11 cellular contexts compared by ENCODE assay signal in genomic region chr2:111162718-111163331, GRCh38. TPM values are rescaled to one million over a fixed set of nuclear protein-coding genes. Genes with fewer than 3 reads are reported as not detected.
DNase-seq lines count a peak whose midpoint lies in the region; ATAC-seq and TF ChIP-seq lines count a peak whose summit lies in the region.
"Had no signal": no experiment of that assay in that cellular context is flagged by ENCODE, and none has a peak within 500 bp of the region (broad histone marks: within the 10 kb centered on the region; RNA-seq: fewer than 3 reads in every experiment).

No MANE protein-coding gene starts in this region.

- peaks cover 56% of the 10 kb centered on the region for H3K4me1 Mint-ChIP-seq in activated B cell treated with CpG ODN at 0.5 μM for 24 hours

- WGBS in liver: 31% methylated on average over 12 of the region's 12 CpGs

- H3K36me3 ChIP-seq in liver (ENCODE audit: control insufficient read depth in 4 of 4, insufficient read depth in 3 of 4, low read depth in 1 of 4, low read length in 3 of 4): peaks cover 6 to 39% (median 25%) of the 10 kb centered on the region in 4 donors

- CTCF ChIA-PET in activated B cell treated with CpG ODN at 0.5 μM for 24 hours (lab: Charles Lee): interaction anchor here (1.2 kb wide), 1 partner anchor 56 kb away, joined by 3 read pairs; no protein-coding TSS in a partner anchor

- no peaks in the 10 kb centered on the region for H3K9me3 Mint-ChIP-seq in activated B cell treated with CpG ODN at 0.5 μM for 24 hours
- H3K9me3 Mint-ChIP-seq: activated CD4-positive, alpha-beta T cell treated with anti-CD3 and anti-CD28 coated beads, Interleukin-2, amount 10 ng/mL, durations not matched to agents 7 days and 5 days had no signal

- TF ChIP-seq RAD21 in liver (IDR thresholded peaks at IDR 0.05): peak in 1 of 2 donors; percentile 29

- TF ChIP-seq CTCF in activated B cell treated with CpG ODN at 0.5 μM for 24 hours (IDR thresholded peaks at IDR 0.05) (no peak), liver (IDR thresholded peaks at IDR 0.05; ENCODE audit: low read depth, low read length, missing input control) (no peak)

- H3K4me3 ChIP-seq in liver (ENCODE audit: low read depth in 1 of 3, low read length in 3 of 3): no peak overlapping the region

- H3K4me1 ChIP-seq in liver (ENCODE audit: control insufficient read depth in 4 of 4, insufficient read depth in 4 of 4, low read length in 3 of 4): peaks cover 11 to 37% (median 28%) of the 10 kb centered on the region in 4 donors

- no peaks in the 10 kb centered on the region for H3K27me3 Mint-ChIP-seq in activated B cell treated with CpG ODN at 0.5 μM for 24 hours

- H3K27ac Mint-ChIP-seq in activated B cell treated with CpG ODN at 0.5 μM for 24 hours: peak overlapping the region; percentile 70
- H3K27ac Mint-ChIP-seq: activated CD4-positive, alpha-beta T cell treated with anti-CD3 and anti-CD28 coated beads, Interleukin-2, amount 10 ng/mL, durations not matched to agents 7 days and 5 days had no signal

- H3K9ac ChIP-seq in liver (ENCODE audit: low read depth in 1 of 2, low read length in 2 of 2): no peak overlapping the region

- intact Hi-C loops in activated B cell treated with CpG ODN at 0.5 μM for 24 hours (cut with micrococcal nuclease) (no loop called here), head of caudate nucleus (cut with DNase I) (loop anchor here (5.0 kb wide), 1 partner anchor 41 kb away; the partner anchor contains the start of gene BCL2L11)

- peak; percentile 12 for DNase-seq in stimulated activated CD4-positive, alpha-beta T cell treated with anti-CD3 and anti-CD28 coated beads, Interleukin-4, amount 100 ng/mL, for 24 hours
- DNase-seq in stimulated activated CD4-positive, alpha-beta T cell treated with anti-CD3 and anti-CD28 coated beads, Interleukin-1b, Interleukin-23, amount 100 ng/mL, for 48 hours: no peak
- DNase-seq in activated B cell treated with CpG ODN at 0.5 μM for 24 hours (no peak), head of caudate nucleus (no peak), NOMO-1 (lab: John Stamatoyannopoulos, UW; ENCODE audit: unreplicated experiment in 2 of 2) (no peak)
- DNase-seq: activated CD4-positive, alpha-beta T cell treated with anti-CD3 and anti-CD28 coated beads, Interleukin-2, amount 10 ng/mL, durations not matched to agents 7 days and 5 days; NCI-H1048 had no signal

- ATAC-seq in activated B cell treated with CpG ODN at 0.5 μM for 24 hours (ENCODE audit: low read depth) (peak; percentile 49), GM19463 (IDR thresholded peaks at IDR 0.05; ENCODE audit: unreplicated experiment) (no peak), HG02885 (IDR thresholded peaks at IDR 0.05; ENCODE audit: poor library complexity, unreplicated experiment) (no peak)

- peaks cover 88% of the 10 kb centered on the region for H3K36me3 Mint-ChIP-seq in activated B cell treated with CpG ODN at 0.5 μM for 24 hours (ENCODE audit: low read depth)

- peak overlapping the region in 1 of 2 donors; percentile 1 for H3K27ac ChIP-seq in liver (ENCODE audit: low read depth in 1 of 2, low read length in 2 of 2)
- H3K27ac ChIP-seq: C4-2B had no signal

- H3K27me3 ChIP-seq in liver (ENCODE audit: control insufficient read depth in 4 of 4, insufficient read depth in 4 of 4, low read length in 3 of 4): no peaks in the 10 kb centered on the region

- no peaks in the 10 kb centered on the region for H3K9me3 ChIP-seq in liver (ENCODE audit: control insufficient read depth in 4 of 4, low read length in 3 of 4)

- H3K4me3 Mint-ChIP-seq in activated B cell treated with CpG ODN at 0.5 μM for 24 hours: peak overlapping the region; percentile 56
- H3K4me3 Mint-ChIP-seq: activated CD4-positive, alpha-beta T cell treated with anti-CD3 and anti-CD28 coated beads, Interleukin-2, amount 10 ng/mL, durations not matched to agents 7 days and 5 days had no signal

- POLR2A ChIA-PET in activated B cell treated with CpG ODN at 0.5 μM for 24 hours (lab: Charles Lee): interaction anchor here (0.6 to 2.5 kb wide), 7 partner anchors 32 to 357 kb away, joined by 3 to 10 read pairs (median 5); partner anchors contain the start of gene BCL2L11

TF ChIP-seq in liver, 16 proteins besides CTCF, POLR2A, EP300 and RAD21:
- TF ChIP-seq FOXA2 (IDR thresholded peaks at IDR 0.05) (peak; percentile 68), JUND (IDR thresholded peaks at IDR 0.05) (no peak), EGR1 (IDR thresholded peaks at IDR 0.05; ENCODE audit: low read depth in 2 of 2) (no peak), HNF4A (conservative IDR thresholded peaks at IDR 0.05) (peak in 1 of 2 donors; percentile 9), RXRA (IDR thresholded peaks at IDR 0.05) (peak in 1 of 2 donors; percentile 22), SP1 (IDR thresholded peaks at IDR 0.05) (peak; percentile 30)
- TF ChIP-seq, protein P1, sequence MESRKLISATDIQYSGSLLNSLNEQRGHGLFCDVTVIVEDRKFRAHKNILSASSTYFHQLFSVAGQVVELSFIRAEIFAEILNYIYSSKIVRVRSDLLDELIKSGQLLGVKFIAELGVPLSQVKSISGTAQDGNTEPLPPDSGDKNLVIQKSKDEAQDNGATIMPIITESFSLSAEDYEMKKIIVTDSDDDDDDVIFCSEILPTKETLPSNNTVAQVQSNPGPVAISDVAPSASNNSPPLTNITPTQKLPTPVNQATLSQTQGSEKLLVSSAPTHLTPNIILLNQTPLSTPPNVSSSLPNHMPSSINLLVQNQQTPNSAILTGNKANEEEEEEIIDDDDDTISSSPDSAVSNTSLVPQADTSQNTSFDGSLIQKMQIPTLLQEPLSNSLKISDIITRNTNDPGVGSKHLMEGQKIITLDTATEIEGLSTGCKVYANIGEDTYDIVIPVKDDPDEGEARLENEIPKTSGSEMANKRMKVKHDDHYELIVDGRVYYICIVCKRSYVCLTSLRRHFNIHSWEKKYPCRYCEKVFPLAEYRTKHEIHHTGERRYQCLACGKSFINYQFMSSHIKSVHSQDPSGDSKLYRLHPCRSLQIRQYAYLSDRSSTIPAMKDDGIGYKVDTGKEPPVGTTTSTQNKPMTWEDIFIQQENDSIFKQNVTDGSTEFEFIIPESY (IDR thresholded peaks at IDR 0.05): no peak

RNA-seq across cellular contexts. Expression of gene BCL2L11, which starts 42.1 kb away (rescaled TPM):
- 205 and 221 TPM in 2 replicates for total RNA-seq in activated B cell treated with CpG ODN at 0.5 μM for 24 hours
- 10 to 100 TPM; 19.4 to 19.5 TPM for total RNA-seq in liver
- polyA plus RNA-seq in liver: 1 to 10 TPM; 5.0 TPM

Comparison
In these comparisons a context has a peak if more than half of its experiments do, and no peak if none do; other contexts are left out.
1. RNA of gene BCL2L11, which starts 42.1 kb away (total RNA-seq): 205 to 221 TPM in activated B cell treated with CpG ODN at 0.5 μM for 24 hours; 19.4 to 19.5 TPM in liver; every median in the first group is over 10 times any median in the second.